Comparison of ENCODE assay signal across 8 cellular contexts in genomic region chr2:47772343-47772742, GRCh38.
"Had no signal": no experiment of that assay in that cellular context is flagged by ENCODE, and none has a peak within 500 bp of the region (broad histone marks: within the 10 kb centered on the region; RNA-seq: fewer than 3 reads in every experiment).

No MANE protein-coding gene starts in this region.

- ATAC-seq: GM23338 had no signal

- H3K4me3 Mint-ChIP-seq: GM23338, H9, IgD-negative memory B cell had no signal

- FAIRE-seq: H1, H54, HTR-8/SVneo had no signal

- H3K27ac Mint-ChIP-seq: GM23338, H9 had no signal

- H3K4me2 ChIP-seq: GM23338 had no signal

- H3K4me3 ChIP-seq: GM23338 had no signal

- H2AFZ ChIP-seq: GM23338 had no signal

- DNase-seq: H9, HCEC 1CT, KG1 had no signal
